Comparison of ENCODE assay signal across 8 cellular contexts in genomic region chr19:3094638-3095374, GRCh38. TPM values are rescaled to one million over a fixed set of nuclear protein-coding genes. Genes with fewer than 3 reads are reported as not detected.
DNase-seq lines count a peak whose midpoint lies in the region; ATAC-seq and TF ChIP-seq lines count a peak whose summit lies in the region.

No MANE protein-coding gene starts in this region.

- H3K4me3 Mint-ChIP-seq in IgD-negative memory B cell (peak overlapping the region; percentile 61 to 91 (median 76)), glutamatergic neuron (ENCODE audit: unreplicated experiment) (peak overlapping the region; percentile 90)
- H3K4me3 Mint-ChIP-seq in activated T-cell treated with anti-CD3 and anti-CD28 coated beads, Interleukin-2, amount 50 U/mL, for 72 hours = peak overlapping the region; percentile 85 to 89

- peaks cover 17% of the 10 kb centered on the region for H3K27me3 Mint-ChIP-seq in IgD-negative memory B cell
- H3K27me3 Mint-ChIP-seq in activated T-cell treated with anti-CD3 and anti-CD28 coated beads, Interleukin-2, amount 50 U/mL, for 72 hours (ENCODE audit: low read depth) = no peaks in the 10 kb centered on the region
- H3K27me3 Mint-ChIP-seq in glutamatergic neuron (ENCODE audit: unreplicated experiment) = peaks cover 8% of the 10 kb centered on the region

- no peaks in the 10 kb centered on the region for H3K9me3 ChIP-seq in skeletal muscle tissue (ENCODE audit: control insufficient read depth in 3 of 3, low read length in 3 of 3)

- peak overlapping the region; percentile 62 for H3K27ac ChIP-seq in skeletal muscle tissue (ENCODE audit: low read depth, low read length)

- H3K27ac Mint-ChIP-seq in IgD-negative memory B cell (no peak overlapping the region), glutamatergic neuron (ENCODE audit: unreplicated experiment) (no peak overlapping the region)
- H3K27ac Mint-ChIP-seq in activated T-cell treated with anti-CD3 and anti-CD28 coated beads, Interleukin-2, amount 50 U/mL, for 72 hours = peak overlapping the region; percentile 50

- H3K27me3 ChIP-seq in skeletal muscle tissue (ENCODE audit: control insufficient read depth in 3 of 3, insufficient read depth in 3 of 3, low read length in 3 of 3) = no peaks in the 10 kb centered on the region

- peak overlapping the region; percentile 93 to 99 (median 98) for H3K9ac ChIP-seq in skeletal muscle tissue (ENCODE audit: low read depth in 1 of 3, low read length in 3 of 3)

- ATAC-seq in GM19023 (IDR thresholded peaks at IDR 0.05; ENCODE audit: unreplicated experiment) = peak; percentile 12
- ATAC-seq in activated T-cell treated with anti-CD3 and anti-CD28 coated beads, Interleukin-2, amount 50 U/mL, for 72 hours (replicated peaks in 1 of 2) = peak; percentile 48 to 49
- ATAC-seq in GM19395 (IDR thresholded peaks at IDR 0.05; ENCODE audit: unreplicated experiment) = no peak

- H3K9me3 Mint-ChIP-seq in IgD-negative memory B cell (no peaks in the 10 kb centered on the region), glutamatergic neuron (ENCODE audit: unreplicated experiment) (peaks cover 6% of the 10 kb centered on the region)
- H3K9me3 Mint-ChIP-seq in activated T-cell treated with anti-CD3 and anti-CD28 coated beads, Interleukin-2, amount 50 U/mL, for 72 hours = no peaks in the 10 kb centered on the region

- peak; percentile 41 to 62 for DNase-seq in activated T-cell treated with anti-CD3 and anti-CD28 coated beads, Interleukin-2, amount 50 U/mL, for 72 hours
- DNase-seq in glutamatergic neuron (no peak), NCI-H2227 treated with DMSO at 0.1 percent for 48 hours (lab: John Stamatoyannopoulos, UW) (no peak), SKM-1 (lab: John Stamatoyannopoulos, UW; ENCODE audit: unreplicated experiment) (no peak)

- no peaks in the 10 kb centered on the region for H3K36me3 ChIP-seq in skeletal muscle tissue (ENCODE audit: control insufficient read depth in 3 of 3, insufficient read depth in 3 of 3, low read length in 3 of 3)

- no peak for TF ChIP-seq CTCF in glutamatergic neuron (IDR thresholded peaks at IDR 0.05; ENCODE audit: partially characterized antibody, unreplicated experiment)

- H3K4me1 Mint-ChIP-seq in IgD-negative memory B cell (peaks cover 6 to 19% (median 17%) of the 10 kb centered on the region in 3 donors), glutamatergic neuron (ENCODE audit: low read depth, unreplicated experiment) (peaks cover 14% of the 10 kb centered on the region)
- peaks cover 22% of the 10 kb centered on the region for H3K4me1 Mint-ChIP-seq in activated T-cell treated with anti-CD3 and anti-CD28 coated beads, Interleukin-2, amount 50 U/mL, for 72 hours (ENCODE audit: low read depth)

- peaks cover 47 to 52% (median 51%) of the 10 kb centered on the region in 3 donors for H3K4me1 ChIP-seq in skeletal muscle tissue (ENCODE audit: control insufficient read depth in 3 of 3, insufficient read depth in 3 of 3, low read length in 3 of 3)

- no peaks in the 10 kb centered on the region for H3K36me3 Mint-ChIP-seq in IgD-negative memory B cell
- peaks cover 0 to 1% of the 10 kb centered on the region in 2 donors for H3K36me3 Mint-ChIP-seq in activated T-cell treated with anti-CD3 and anti-CD28 coated beads, Interleukin-2, amount 50 U/mL, for 72 hours (ENCODE audit: insufficient read depth in 2 of 2)
- H3K36me3 Mint-ChIP-seq in glutamatergic neuron (ENCODE audit: unreplicated experiment) = no peaks in the 10 kb centered on the region

- peak overlapping the region; percentile 87 to 91 (median 90) for H3K4me3 ChIP-seq in skeletal muscle tissue (ENCODE audit: low read length in 3 of 3)

RNA-seq across cellular contexts. Expression of gene GNA11, which starts 0.6 kb away (rescaled TPM):
- 0.30 TPM for polyA plus RNA-seq in IgD-negative memory B cell
- total RNA-seq in activated T-cell treated with anti-CD3 and anti-CD28 coated beads, Interleukin-2, amount 50 U/mL, for 72 hours = 1 to 10 TPM; 7.7 to 8.4 TPM
- total RNA-seq in glutamatergic neuron (ENCODE audit: unreplicated experiment) (32.4 TPM), skeletal muscle tissue (37.1 TPM)

RNA-seq across cellular contexts. Expression of gene TLE5, which starts 32.5 kb away (rescaled TPM):
- 443 TPM for polyA plus RNA-seq in IgD-negative memory B cell
- 100 to 1,000 TPM; 286 to 349 TPM for total RNA-seq in activated T-cell treated with anti-CD3 and anti-CD28 coated beads, Interleukin-2, amount 50 U/mL, for 72 hours
- total RNA-seq in glutamatergic neuron (ENCODE audit: unreplicated experiment) (258 TPM), skeletal muscle tissue (98.1 TPM)

RNA-seq across cellular contexts. Expression of gene GNA15, which starts 41.0 kb away (rescaled TPM):
- not detected for polyA plus RNA-seq in IgD-negative memory B cell
- 10 to 100 TPM; 32.8 to 66.5 TPM for total RNA-seq in activated T-cell treated with anti-CD3 and anti-CD28 coated beads, Interleukin-2, amount 50 U/mL, for 72 hours
- total RNA-seq in glutamatergic neuron (ENCODE audit: unreplicated experiment) (not detected), skeletal muscle tissue (3.1 TPM)

Comparison
In these comparisons a context has a peak if more than half of its experiments do, and no peak if none do; other contexts are left out.
1. DNase-seq: peak in activated T-cell treated with anti-CD3 and anti-CD28 coated beads, Interleukin-2, amount 50 U/mL, for 72 hours (2 of 2); none in glutamatergic neuron (single experiment), NCI-H2227 treated with DMSO at 0.1 percent for 48 hours (single experiment) and SKM-1 (single experiment).
2. Peak in every context shown above with its lines, with median percentiles within 50 percentile points of each other: H3K4me3 Mint-ChIP-seq.